1 cellular context compared by ENCODE assay signal in the genomic region with DNA sequence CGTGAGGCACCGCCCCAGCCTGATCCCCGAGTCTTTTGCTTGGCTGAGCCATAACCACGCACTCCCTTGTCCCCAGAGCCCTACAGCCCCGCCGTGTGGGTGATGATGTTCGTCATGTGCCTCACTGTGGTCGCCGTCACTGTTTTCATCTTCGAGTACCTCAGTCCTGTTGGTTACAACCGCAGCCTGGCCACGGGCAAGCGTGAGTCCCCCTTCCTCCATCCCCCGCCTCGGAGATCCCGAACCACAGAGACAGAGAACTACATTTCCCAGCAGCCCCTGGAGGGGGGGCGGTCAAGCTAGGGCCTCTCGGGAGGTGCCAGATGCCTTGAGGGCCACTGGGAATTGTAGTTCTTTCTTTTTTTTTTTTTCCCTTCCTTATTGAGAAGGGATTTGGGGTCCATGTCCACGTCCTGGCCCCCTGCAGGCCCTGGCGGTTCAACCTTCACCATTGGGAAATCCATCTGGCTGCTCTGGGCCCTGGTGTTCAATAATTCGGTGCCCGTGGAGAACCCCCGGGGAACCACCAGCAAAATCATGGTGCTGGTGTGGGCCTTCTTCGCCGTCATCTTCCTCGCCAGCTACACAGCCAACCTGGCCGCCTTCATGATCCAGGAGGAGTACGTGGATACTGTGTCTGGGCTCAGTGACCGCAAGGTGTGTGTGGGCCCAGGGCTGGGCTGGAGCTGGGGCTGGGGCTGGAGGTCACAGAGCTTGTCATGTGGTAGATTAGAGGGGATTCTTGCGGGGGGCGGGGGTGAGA.
A peak's percentile ranks its signal among the peaks of the same experiment; 100 is the strongest.
TF ChIP-seq lines count a peak whose summit lies in the region.

No MANE protein-coding gene starts in this region.

TF ChIP-seq in K562, 482 proteins besides CTCF, POLR2A, EP300 and RAD21 (continued from another document and continues in another):
- TF ChIP-seq, protein P1, sequence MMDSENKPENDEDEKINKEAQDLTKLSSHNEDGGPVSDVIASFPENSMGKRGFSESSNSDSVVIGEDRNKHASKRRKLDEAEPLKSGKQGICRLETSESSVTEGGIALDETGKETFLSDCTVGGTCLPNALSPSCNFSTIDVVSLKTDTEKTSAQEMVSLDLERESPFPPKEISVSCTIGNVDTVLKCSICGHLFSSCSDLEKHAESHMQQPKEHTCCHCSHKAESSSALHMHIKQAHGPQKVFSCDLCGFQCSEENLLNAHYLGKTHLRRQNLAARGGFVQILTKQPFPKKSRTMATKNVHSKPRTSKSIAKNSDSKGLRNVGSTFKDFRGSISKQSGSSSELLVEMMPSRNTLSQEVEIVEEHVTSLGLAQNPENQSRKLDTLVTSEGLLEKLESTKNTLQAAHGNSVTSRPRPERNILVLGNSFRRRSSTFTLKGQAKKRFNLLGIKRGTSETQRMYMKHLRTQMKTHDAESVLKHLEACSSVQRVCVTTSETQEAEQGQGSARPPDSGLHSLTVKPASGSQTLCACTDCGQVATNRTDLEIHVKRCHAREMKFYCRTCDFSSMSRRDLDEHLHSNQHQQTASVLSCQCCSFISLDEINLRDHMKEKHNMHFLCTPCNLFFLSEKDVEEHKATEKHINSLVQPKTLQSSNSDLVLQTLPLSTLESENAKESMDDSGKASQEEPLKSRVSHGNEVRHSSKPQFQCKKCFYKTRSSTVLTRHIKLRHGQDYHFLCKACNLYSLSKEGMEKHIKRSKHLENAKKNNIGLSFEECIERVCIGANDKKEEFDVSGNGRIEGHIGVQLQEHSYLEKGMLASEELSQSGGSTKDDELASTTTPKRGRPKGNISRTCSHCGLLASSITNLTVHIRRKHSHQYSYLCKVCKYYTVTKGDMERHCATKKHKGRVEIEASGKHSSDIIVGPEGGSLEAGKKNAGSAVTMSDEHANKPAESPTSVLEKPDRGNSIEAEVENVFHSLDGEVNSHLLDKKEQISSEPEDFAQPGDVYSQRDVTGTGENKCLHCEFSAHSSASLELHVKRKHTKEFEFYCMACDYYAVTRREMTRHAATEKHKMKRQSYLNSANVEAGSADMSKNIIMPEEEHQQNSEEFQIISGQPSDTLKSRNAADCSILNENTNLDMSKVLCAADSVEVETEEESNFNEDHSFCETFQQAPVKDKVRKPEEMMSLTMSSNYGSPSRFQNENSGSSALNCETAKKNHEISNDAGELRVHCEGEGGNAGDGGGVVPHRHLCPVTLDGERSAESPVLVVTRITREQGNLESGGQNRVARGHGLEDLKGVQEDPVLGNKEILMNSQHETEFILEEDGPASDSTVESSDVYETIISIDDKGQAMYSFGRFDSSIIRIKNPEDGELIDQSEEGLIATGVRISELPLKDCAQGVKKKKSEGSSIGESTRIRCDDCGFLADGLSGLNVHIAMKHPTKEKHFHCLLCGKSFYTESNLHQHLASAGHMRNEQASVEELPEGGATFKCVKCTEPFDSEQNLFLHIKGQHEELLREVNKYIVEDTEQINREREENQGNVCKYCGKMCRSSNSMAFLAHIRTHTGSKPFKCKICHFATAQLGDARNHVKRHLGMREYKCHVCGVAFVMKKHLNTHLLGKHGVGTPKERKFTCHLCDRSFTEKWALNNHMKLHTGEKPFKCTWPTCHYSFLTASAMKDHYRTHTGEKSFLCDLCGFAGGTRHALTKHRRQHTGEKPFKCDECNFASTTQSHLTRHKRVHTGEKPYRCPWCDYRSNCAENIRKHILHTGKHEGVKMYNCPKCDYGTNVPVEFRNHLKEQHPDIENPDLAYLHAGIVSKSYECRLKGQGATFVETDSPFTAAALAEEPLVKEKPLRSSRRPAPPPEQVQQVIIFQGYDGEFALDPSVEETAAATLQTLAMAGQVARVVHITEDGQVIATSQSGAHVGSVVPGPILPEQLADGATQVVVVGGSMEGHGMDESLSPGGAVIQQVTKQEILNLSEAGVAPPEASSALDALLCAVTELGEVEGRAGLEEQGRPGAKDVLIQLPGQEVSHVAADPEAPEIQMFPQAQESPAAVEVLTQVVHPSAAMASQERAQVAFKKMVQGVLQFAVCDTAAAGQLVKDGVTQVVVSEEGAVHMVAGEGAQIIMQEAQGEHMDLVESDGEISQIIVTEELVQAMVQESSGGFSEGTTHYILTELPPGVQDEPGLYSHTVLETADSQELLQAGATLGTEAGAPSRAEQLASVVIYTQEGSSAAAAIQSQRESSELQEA (IDR thresholded peaks at IDR 0.05; ENCODE audit: low read depth): no peak
- TF ChIP-seq CEBPG (CRISPR knock-in tag; IDR thresholded peaks at IDR 0.05): no peak
- TF ChIP-seq CEBPG (tag; conservative IDR thresholded peaks at IDR 0.05 in 1 of 2, IDR thresholded peaks at IDR 0.05 in 1 of 2): no peak
- TF ChIP-seq KLF10 (CRISPR knock-in tag; IDR thresholded peaks at IDR 0.05): no peak
- TF ChIP-seq, protein P2, sequence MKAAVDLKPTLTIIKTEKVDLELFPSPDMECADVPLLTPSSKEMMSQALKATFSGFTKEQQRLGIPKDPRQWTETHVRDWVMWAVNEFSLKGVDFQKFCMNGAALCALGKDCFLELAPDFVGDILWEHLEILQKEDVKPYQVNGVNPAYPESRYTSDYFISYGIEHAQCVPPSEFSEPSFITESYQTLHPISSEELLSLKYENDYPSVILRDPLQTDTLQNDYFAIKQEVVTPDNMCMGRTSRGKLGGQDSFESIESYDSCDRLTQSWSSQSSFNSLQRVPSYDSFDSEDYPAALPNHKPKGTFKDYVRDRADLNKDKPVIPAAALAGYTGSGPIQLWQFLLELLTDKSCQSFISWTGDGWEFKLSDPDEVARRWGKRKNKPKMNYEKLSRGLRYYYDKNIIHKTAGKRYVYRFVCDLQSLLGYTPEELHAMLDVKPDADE (conservative IDR thresholded peaks at IDR 0.05; ENCODE audit: control insufficient read depth, low read depth, low read length): peak; percentile 95
- no peak for TF ChIP-seq MAZ (CRISPR knock-in tag; conservative IDR thresholded peaks at IDR 0.05 in 1 of 2, IDR thresholded peaks at IDR 0.05 in 1 of 2)
- TF ChIP-seq NR3C1 (CRISPR knock-in tag; IDR thresholded peaks at IDR 0.05): no peak
- TF ChIP-seq POLR2G (IDR thresholded peaks at IDR 0.05; ENCODE audit: low read depth, low read length): peak; percentile 38; the same call in 1 of the 2 replicates
- TF ChIP-seq NFATC3 (IDR thresholded peaks at IDR 0.05): no peak
- TF ChIP-seq SIX5 (IDR thresholded peaks at IDR 0.05; ENCODE audit: borderline replicate concordance in 1 of 2, insufficient read depth in 1 of 2, low read depth in 1 of 2, low read length in 2 of 2): peak; percentile 93 to 95
- TF ChIP-seq, protein P3, sequence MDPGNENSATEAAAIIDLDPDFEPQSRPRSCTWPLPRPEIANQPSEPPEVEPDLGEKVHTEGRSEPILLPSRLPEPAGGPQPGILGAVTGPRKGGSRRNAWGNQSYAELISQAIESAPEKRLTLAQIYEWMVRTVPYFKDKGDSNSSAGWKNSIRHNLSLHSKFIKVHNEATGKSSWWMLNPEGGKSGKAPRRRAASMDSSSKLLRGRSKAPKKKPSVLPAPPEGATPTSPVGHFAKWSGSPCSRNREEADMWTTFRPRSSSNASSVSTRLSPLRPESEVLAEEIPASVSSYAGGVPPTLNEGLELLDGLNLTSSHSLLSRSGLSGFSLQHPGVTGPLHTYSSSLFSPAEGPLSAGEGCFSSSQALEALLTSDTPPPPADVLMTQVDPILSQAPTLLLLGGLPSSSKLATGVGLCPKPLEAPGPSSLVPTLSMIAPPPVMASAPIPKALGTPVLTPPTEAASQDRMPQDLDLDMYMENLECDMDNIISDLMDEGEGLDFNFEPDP (CRISPR knock-in tag; IDR thresholded peaks at IDR 0.05): no peak
- no peak for TF ChIP-seq WHSC1 (IDR thresholded peaks at IDR 0.05; ENCODE audit: low read length)
- TF ChIP-seq NFIC (IDR thresholded peaks at IDR 0.05): no peak
- TF ChIP-seq ZNF175 (CRISPR knock-in tag; IDR thresholded peaks at IDR 0.05; ENCODE audit: low read depth): no peak
- TF ChIP-seq CBX2 (IDR thresholded peaks at IDR 0.05; ENCODE audit: insufficient read depth, low read length, poor library complexity, severe bottlenecking): no peak
- TF ChIP-seq, protein P4, sequence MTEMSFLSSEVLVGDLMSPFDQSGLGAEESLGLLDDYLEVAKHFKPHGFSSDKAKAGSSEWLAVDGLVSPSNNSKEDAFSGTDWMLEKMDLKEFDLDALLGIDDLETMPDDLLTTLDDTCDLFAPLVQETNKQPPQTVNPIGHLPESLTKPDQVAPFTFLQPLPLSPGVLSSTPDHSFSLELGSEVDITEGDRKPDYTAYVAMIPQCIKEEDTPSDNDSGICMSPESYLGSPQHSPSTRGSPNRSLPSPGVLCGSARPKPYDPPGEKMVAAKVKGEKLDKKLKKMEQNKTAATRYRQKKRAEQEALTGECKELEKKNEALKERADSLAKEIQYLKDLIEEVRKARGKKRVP (CRISPR knock-in tag; IDR thresholded peaks at IDR 0.05): no peak
- no peak for TF ChIP-seq ATF1 (CRISPR knock-in tag; IDR thresholded peaks at IDR 0.05)
- no peak for TF ChIP-seq ATF1 (tag; IDR thresholded peaks at IDR 0.05)
- TF ChIP-seq, protein P5, sequence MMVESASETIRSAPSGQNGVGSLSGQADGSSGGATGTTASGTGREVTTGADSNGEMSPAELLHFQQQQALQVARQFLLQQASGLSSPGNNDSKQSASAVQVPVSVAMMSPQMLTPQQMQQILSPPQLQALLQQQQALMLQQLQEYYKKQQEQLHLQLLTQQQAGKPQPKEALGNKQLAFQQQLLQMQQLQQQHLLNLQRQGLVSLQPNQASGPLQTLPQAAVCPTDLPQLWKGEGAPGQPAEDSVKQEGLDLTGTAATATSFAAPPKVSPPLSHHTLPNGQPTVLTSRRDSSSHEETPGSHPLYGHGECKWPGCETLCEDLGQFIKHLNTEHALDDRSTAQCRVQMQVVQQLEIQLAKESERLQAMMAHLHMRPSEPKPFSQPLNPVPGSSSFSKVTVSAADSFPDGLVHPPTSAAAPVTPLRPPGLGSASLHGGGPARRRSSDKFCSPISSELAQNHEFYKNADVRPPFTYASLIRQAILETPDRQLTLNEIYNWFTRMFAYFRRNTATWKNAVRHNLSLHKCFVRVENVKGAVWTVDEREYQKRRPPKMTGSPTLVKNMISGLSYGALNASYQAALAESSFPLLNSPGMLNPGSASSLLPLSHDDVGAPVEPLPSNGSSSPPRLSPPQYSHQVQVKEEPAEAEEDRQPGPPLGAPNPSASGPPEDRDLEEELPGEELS (CRISPR knock-in tag; IDR thresholded peaks at IDR 0.05; ENCODE audit: borderline replicate concordance): no peak
- TF ChIP-seq ZNF253 (CRISPR knock-in tag; conservative IDR thresholded peaks at IDR 0.05): no peak
- no peak for TF ChIP-seq KDM1A (IDR thresholded peaks at IDR 0.05)
- no peak for TF ChIP-seq TEAD1 (CRISPR knock-in tag; IDR thresholded peaks at IDR 0.05)
- TF ChIP-seq, protein P6, sequence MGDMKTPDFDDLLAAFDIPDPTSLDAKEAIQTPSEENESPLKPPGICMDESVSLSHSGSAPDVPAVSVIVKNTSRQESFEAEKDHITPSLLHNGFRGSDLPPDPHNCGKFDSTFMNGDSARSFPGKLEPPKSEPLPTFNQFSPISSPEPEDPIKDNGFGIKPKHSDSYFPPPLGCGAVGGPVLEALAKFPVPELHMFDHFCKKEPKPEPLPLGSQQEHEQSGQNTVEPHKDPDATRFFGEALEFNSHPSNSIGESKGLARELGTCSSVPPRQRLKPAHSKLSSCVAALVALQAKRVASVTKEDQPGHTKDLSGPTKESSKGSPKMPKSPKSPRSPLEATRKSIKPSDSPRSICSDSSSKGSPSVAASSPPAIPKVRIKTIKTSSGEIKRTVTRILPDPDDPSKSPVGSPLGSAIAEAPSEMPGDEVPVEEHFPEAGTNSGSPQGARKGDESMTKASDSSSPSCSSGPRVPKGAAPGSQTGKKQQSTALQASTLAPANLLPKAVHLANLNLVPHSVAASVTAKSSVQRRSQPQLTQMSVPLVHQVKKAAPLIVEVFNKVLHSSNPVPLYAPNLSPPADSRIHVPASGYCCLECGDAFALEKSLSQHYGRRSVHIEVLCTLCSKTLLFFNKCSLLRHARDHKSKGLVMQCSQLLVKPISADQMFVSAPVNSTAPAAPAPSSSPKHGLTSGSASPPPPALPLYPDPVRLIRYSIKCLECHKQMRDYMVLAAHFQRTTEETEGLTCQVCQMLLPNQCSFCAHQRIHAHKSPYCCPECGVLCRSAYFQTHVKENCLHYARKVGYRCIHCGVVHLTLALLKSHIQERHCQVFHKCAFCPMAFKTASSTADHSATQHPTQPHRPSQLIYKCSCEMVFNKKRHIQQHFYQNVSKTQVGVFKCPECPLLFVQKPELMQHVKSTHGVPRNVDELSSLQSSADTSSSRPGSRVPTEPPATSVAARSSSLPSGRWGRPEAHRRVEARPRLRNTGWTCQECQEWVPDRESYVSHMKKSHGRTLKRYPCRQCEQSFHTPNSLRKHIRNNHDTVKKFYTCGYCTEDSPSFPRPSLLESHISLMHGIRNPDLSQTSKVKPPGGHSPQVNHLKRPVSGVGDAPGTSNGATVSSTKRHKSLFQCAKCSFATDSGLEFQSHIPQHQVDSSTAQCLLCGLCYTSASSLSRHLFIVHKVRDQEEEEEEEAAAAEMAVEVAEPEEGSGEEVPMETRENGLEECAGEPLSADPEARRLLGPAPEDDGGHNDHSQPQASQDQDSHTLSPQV (IDR thresholded peaks at IDR 0.05): peak; percentile 28; the same call in 1 of the 2 replicates
- TF ChIP-seq FOXK1 (CRISPR knock-in tag; IDR thresholded peaks at IDR 0.05; ENCODE audit: borderline replicate concordance): no peak
- no peak for TF ChIP-seq RBFOX2 (IDR thresholded peaks at IDR 0.05; ENCODE audit: low read depth, low read length)
- TF ChIP-seq, protein P7, sequence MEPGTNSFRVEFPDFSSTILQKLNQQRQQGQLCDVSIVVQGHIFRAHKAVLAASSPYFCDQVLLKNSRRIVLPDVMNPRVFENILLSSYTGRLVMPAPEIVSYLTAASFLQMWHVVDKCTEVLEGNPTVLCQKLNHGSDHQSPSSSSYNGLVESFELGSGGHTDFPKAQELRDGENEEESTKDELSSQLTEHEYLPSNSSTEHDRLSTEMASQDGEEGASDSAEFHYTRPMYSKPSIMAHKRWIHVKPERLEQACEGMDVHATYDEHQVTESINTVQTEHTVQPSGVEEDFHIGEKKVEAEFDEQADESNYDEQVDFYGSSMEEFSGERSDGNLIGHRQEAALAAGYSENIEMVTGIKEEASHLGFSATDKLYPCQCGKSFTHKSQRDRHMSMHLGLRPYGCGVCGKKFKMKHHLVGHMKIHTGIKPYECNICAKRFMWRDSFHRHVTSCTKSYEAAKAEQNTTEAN (CRISPR knock-in tag; IDR thresholded peaks at IDR 0.05): no peak
- TF ChIP-seq ZNF24 (IDR thresholded peaks at IDR 0.05): no peak
- no peak for TF ChIP-seq KAT7 (CRISPR knock-in tag; IDR thresholded peaks at IDR 0.05; ENCODE audit: borderline replicate concordance)
- no peak for TF ChIP-seq ZNF778 (CRISPR knock-in tag; IDR thresholded peaks at IDR 0.05)
- TF ChIP-seq, protein P8, sequence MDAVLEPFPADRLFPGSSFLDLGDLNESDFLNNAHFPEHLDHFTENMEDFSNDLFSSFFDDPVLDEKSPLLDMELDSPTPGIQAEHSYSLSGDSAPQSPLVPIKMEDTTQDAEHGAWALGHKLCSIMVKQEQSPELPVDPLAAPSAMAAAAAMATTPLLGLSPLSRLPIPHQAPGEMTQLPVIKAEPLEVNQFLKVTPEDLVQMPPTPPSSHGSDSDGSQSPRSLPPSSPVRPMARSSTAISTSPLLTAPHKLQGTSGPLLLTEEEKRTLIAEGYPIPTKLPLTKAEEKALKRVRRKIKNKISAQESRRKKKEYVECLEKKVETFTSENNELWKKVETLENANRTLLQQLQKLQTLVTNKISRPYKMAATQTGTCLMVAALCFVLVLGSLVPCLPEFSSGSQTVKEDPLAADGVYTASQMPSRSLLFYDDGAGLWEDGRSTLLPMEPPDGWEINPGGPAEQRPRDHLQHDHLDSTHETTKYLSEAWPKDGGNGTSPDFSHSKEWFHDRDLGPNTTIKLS (IDR thresholded peaks at IDR 0.05; ENCODE audit: borderline replicate concordance, low read depth): peak; percentile 31; the same call in 1 of the 2 replicates
- no peak for TF ChIP-seq EGR1 (conservative IDR thresholded peaks at IDR 0.05)
